37 cellular contexts compared by ENCODE assay signal in the genomic region with DNA sequence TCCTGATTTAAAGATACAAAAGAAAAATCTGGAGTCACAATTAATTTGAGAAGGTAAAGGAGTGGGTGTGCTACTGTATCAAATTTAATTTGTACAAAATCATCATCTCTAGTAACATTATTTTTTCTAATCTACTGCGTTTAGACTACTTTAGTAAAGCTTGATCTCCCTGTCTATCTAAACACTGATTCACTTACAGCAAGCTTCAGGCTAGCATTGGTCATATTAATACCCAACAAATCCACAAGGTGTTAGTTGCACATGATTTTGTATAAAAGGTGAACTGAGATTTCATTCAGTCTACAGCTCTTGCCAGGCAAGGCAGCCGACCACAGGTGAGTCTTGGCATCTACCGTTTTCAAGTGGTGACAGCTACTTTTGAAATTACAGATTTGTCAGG.
"Had no signal": no experiment of that assay in that cellular context is flagged by ENCODE, and none has a peak within 500 bp of the region (broad histone marks: within the 10 kb centered on the region; RNA-seq: fewer than 3 reads in every experiment).

A gene (plus strand): TSS at position 301 of the 400 bp plus-strand sequence. CDS start 889 bp downstream, outside the sequence.

- H3K4me3 Mint-ChIP-seq: activated naive CD4-positive, alpha-beta T cell treated with anti-CD3 and anti-CD28 coated beads for 36 hours; activated naive CD4-positive, alpha-beta T cell treated with anti-CD3 and anti-CD28 coated beads, Interleukin-2, amount 10 ng/mL, durations not matched to agents 7 days and 5 days; activated naive CD4-positive, alpha-beta T cell treated with anti-CD3 and anti-CD28 coated beads, Interleukin-2, amount 50 U/mL, for 24 hours; activated naive CD8-positive, alpha-beta T cell; activated naive CD8-positive, alpha-beta T cell treated with anti-CD3 and anti-CD28 coated beads for 36 hours; activated naive CD8-positive, alpha-beta T cell treated with anti-CD3 and anti-CD28 coated beads, Interleukin-2, amount 10 ng/mL, durations not matched to agents 7 days and 5 days; activated naive CD8-positive, alpha-beta T cell treated with anti-CD3 and anti-CD28 coated beads, Interleukin-2, amount 50 U/mL, for 24 hours; activated T-cell treated with anti-CD3 and anti-CD28 coated beads, Interleukin-2, amount 50 U/mL, for 24 hours; activated T-cell treated with anti-CD3 and anti-CD28 coated beads, Interleukin-2, amount 50 U/mL, for 4 hours; activated T-cell treated with anti-CD3 and anti-CD28 coated beads, Interleukin-2, amount 50 U/mL, for 72 hours; activated T-helper 1 cell treated with anti-CD3 and anti-CD28 coated beads, Interleukin-12 subunit alpha, Interleukin-12 subunit beta, Interleukin-2, Interleukin-4 antibody, amounts not matched to agents 30 ng/mL and 10 ng/mL and 1 ng/mL, durations not matched to agents 14 hours and 24 hours and 36 hours; activated T-helper 17 cell treated with anti-CD3 and anti-CD28 coated beads, Interleukin-2, amount 50 U/mL, for 72 hours; brain; central memory CD8-positive, alpha-beta T cell had no signal

- H3K27ac Mint-ChIP-seq: activated naive CD4-positive, alpha-beta T cell treated with anti-CD3 and anti-CD28 coated beads for 36 hours; activated naive CD4-positive, alpha-beta T cell treated with anti-CD3 and anti-CD28 coated beads, Interleukin-2, amount 10 ng/mL, durations not matched to agents 7 days and 5 days; activated naive CD4-positive, alpha-beta T cell treated with anti-CD3 and anti-CD28 coated beads, Interleukin-2, amount 50 U/mL, for 24 hours; activated naive CD4-positive, alpha-beta T cell treated with anti-CD3 and anti-CD28 coated beads, Interleukin-2, amount 50 U/mL, for 72 hours; activated naive CD8-positive, alpha-beta T cell; activated naive CD8-positive, alpha-beta T cell treated with anti-CD3 and anti-CD28 coated beads for 36 hours; activated naive CD8-positive, alpha-beta T cell treated with anti-CD3 and anti-CD28 coated beads, Interleukin-2, amount 10 ng/mL, durations not matched to agents 7 days and 5 days; activated naive CD8-positive, alpha-beta T cell treated with anti-CD3 and anti-CD28 coated beads, Interleukin-2, amount 50 U/mL, for 24 hours; activated T-cell treated with anti-CD3 and anti-CD28 coated beads, Interleukin-2, amount 50 U/mL, for 24 hours; activated T-cell treated with anti-CD3 and anti-CD28 coated beads, Interleukin-2, amount 50 U/mL, for 72 hours; activated T-helper 1 cell treated with anti-CD3 and anti-CD28 coated beads, Interleukin-12 subunit alpha, Interleukin-12 subunit beta, Interleukin-2, Interleukin-4 antibody, amounts not matched to agents 30 ng/mL and 10 ng/mL and 1 ng/mL, durations not matched to agents 14 hours and 24 hours and 36 hours; activated T-helper 17 cell treated with anti-CD3 and anti-CD28 coated beads, Interleukin-2, amount 50 U/mL, for 72 hours; activated T-helper 2 cell treated with anti-CD3 and anti-CD28 coated beads, Interferon-gamma antibody, Interleukin-2, Interleukin-4, amounts not matched to agents 10 μg/mL and 5 μg/mL and 100 μg/mL, durations not matched to agents 14 hours and 24 hours and 36 hours; brain had no signal

- H3K27ac ChIP-seq: adrenal gland, ascending aorta, body of pancreas, brain microvascular endothelial cell, breast epithelium, cardiac muscle cell had no signal

- H3K27me3 Mint-ChIP-seq: activated naive CD4-positive, alpha-beta T cell treated with anti-CD3 and anti-CD28 coated beads, Interleukin-2, amount 10 ng/mL, durations not matched to agents 7 days and 5 days; activated naive CD4-positive, alpha-beta T cell treated with anti-CD3 and anti-CD28 coated beads, Interleukin-2, amount 50 U/mL, for 24 hours; activated naive CD8-positive, alpha-beta T cell treated with anti-CD3 and anti-CD28 coated beads, Interleukin-2, amount 50 U/mL, for 24 hours; activated T-cell treated with anti-CD3 and anti-CD28 coated beads, Interleukin-2, amount 50 U/mL, for 24 hours; brain had no signal

- H3K9me3 Mint-ChIP-seq: activated naive CD4-positive, alpha-beta T cell treated with anti-CD3 and anti-CD28 coated beads, Interleukin-2, amount 50 U/mL, for 24 hours; activated naive CD8-positive, alpha-beta T cell treated with anti-CD3 and anti-CD28 coated beads for 36 hours; activated T-cell treated with anti-CD3 and anti-CD28 coated beads, Interleukin-2, amount 50 U/mL, for 4 hours; activated T-helper 1 cell treated with anti-CD3 and anti-CD28 coated beads, Interleukin-12 subunit alpha, Interleukin-12 subunit beta, Interleukin-2, Interleukin-4 antibody, amounts not matched to agents 30 ng/mL and 10 ng/mL and 1 ng/mL, durations not matched to agents 14 hours and 24 hours and 36 hours; activated T-helper 17 cell treated with anti-CD3 and anti-CD28 coated beads, Interleukin-2, amount 50 U/mL, for 72 hours had no signal

- H3K4me1 Mint-ChIP-seq: activated naive CD4-positive, alpha-beta T cell treated with anti-CD3 and anti-CD28 coated beads, Interleukin-2, amount 10 ng/mL, durations not matched to agents 7 days and 5 days; activated naive CD4-positive, alpha-beta T cell treated with anti-CD3 and anti-CD28 coated beads, Interleukin-2, amount 50 U/mL, for 24 hours; activated naive CD8-positive, alpha-beta T cell treated with anti-CD3 and anti-CD28 coated beads for 36 hours; activated naive CD8-positive, alpha-beta T cell treated with anti-CD3 and anti-CD28 coated beads, Interleukin-2, amount 10 ng/mL, durations not matched to agents 7 days and 5 days; activated naive CD8-positive, alpha-beta T cell treated with anti-CD3 and anti-CD28 coated beads, Interleukin-2, amount 50 U/mL, for 24 hours; activated T-helper 17 cell treated with anti-CD3 and anti-CD28 coated beads, Interleukin-2, amount 50 U/mL, for 72 hours; brain; central memory CD8-positive, alpha-beta T cell had no signal

- ATAC-seq: activated naive CD4-positive, alpha-beta T cell treated with anti-CD3 and anti-CD28 coated beads, Interleukin-2, amount 50 U/mL, for 72 hours; activated naive CD8-positive, alpha-beta T cell treated with anti-CD3 and anti-CD28 coated beads, Interleukin-2, amount 50 U/mL, for 24 hours; activated T-cell treated with anti-CD3 and anti-CD28 coated beads, Interleukin-2, amount 50 U/mL, for 4 hours; activated T-cell treated with anti-CD3 and anti-CD28 coated beads, Interleukin-2, amount 50 U/mL, for 72 hours; activated T-helper 17 cell treated with anti-CD3 and anti-CD28 coated beads, Interleukin-2, amount 50 U/mL, for 72 hours; body of pancreas had no signal

- DNase-seq: activated effector memory CD4-positive, alpha-beta T cell treated with anti-CD3 and anti-CD28 coated beads, Interleukin-2, amount 50 U/mL, for 16 hours; activated effector memory CD4-positive, alpha-beta T cell treated with Interleukin-2 at 50 U/mL for 16 hours; activated gamma-delta T cell; activated gamma-delta T cell treated with Interleukin-2 at 50 U/mL for 16 hours; activated naive CD4-positive, alpha-beta T cell; activated naive CD4-positive, alpha-beta T cell treated with anti-CD3 and anti-CD28 coated beads for 36 hours; activated naive CD4-positive, alpha-beta T cell treated with anti-CD3 and anti-CD28 coated beads, Interleukin-2, amount 10 ng/mL, durations not matched to agents 7 days and 5 days; activated naive CD4-positive, alpha-beta T cell treated with anti-CD3 and anti-CD28 coated beads, Interleukin-2, amount 50 U/mL, for 16 hours; activated naive CD4-positive, alpha-beta T cell treated with Interleukin-2 at 50 U/mL for 16 hours; activated naive CD8-positive, alpha-beta T cell treated with anti-CD3 and anti-CD28 coated beads for 36 hours; activated naive CD8-positive, alpha-beta T cell treated with anti-CD3 and anti-CD28 coated beads, Interleukin-2, amount 10 ng/mL, durations not matched to agents 7 days and 5 days; activated naive CD8-positive, alpha-beta T cell treated with anti-CD3 and anti-CD28 coated beads, Interleukin-2, amount 50 U/mL, for 24 hours; activated T-cell treated with anti-CD3 and anti-CD28 coated beads, Interleukin-2, amount 50 U/mL, for 24 hours; activated T-cell treated with anti-CD3 and anti-CD28 coated beads, Interleukin-2, amount 50 U/mL, for 4 hours; activated T-cell treated with anti-CD3 and anti-CD28 coated beads, Interleukin-2, amount 50 U/mL, for 48 hours; activated T-cell treated with anti-CD3 and anti-CD28 coated beads, Interleukin-2, amount 50 U/mL, for 72 hours; adrenal gland; amniotic stem cell; amygdala; anterior cingulate cortex; aorta; body of pancreas; brain microvascular endothelial cell; caudate nucleus; central memory CD4-positive, alpha-beta T cell; cerebellar nuclear complex had no signal
